ENCODE assay signal across 8 cellular contexts in genomic region chr1:223129229-223129851, GRCh38. TPM values are rescaled to one million over a fixed set of nuclear protein-coding genes. Genes with fewer than 3 reads are reported as not detected.
A peak's percentile ranks its signal among the peaks of the same experiment; 100 is the strongest.
DNase-seq lines count a peak whose midpoint lies in the region; ATAC-seq, FAIRE-seq and TF ChIP-seq lines count a peak whose summit lies in the region.

No MANE protein-coding gene starts in this region.

- H3K27ac Mint-ChIP-seq in activated naive CD8-positive, alpha-beta T cell treated with anti-CD3 and anti-CD28 coated beads for 36 hours, result no peak overlapping the region

- H3K4me3 ChIP-seq in RWPE2 (ENCODE audit: severe bottlenecking) (no peak overlapping the region), left ventricle myocardium inferior (peak overlapping the region; percentile 36), retinal pigment epithelial cell (ENCODE audit: low read length) (peak overlapping the region; percentile 39)

- no peaks in the 10 kb centered on the region for H3K4me1 ChIP-seq in RWPE2 (ENCODE audit: insufficient read depth, poor library complexity, severe bottlenecking)
- peaks cover 21% of the 10 kb centered on the region for H3K4me1 ChIP-seq in left ventricle myocardium inferior

- no peaks in the 10 kb centered on the region for H3K36me3 Mint-ChIP-seq in activated naive CD8-positive, alpha-beta T cell treated with anti-CD3 and anti-CD28 coated beads for 36 hours

- peaks cover 23% of the 10 kb centered on the region for H3K27me3 Mint-ChIP-seq in activated naive CD8-positive, alpha-beta T cell treated with anti-CD3 and anti-CD28 coated beads for 36 hours

- H3K4me1 Mint-ChIP-seq in activated naive CD8-positive, alpha-beta T cell treated with anti-CD3 and anti-CD28 coated beads for 36 hours, result peaks cover 10% of the 10 kb centered on the region

- H3K27me3 ChIP-seq in RWPE2 (ENCODE audit: insufficient read depth, poor library complexity, severe bottlenecking) (no peaks in the 10 kb centered on the region), left ventricle myocardium inferior (ENCODE audit: low read depth) (peaks cover 5% of the 10 kb centered on the region)

- H3K36me3 ChIP-seq in RWPE2 (ENCODE audit: low read depth), result no peaks in the 10 kb centered on the region
- H3K36me3 ChIP-seq in left ventricle myocardium inferior, result no peaks in the 10 kb centered on the region

- DNase-seq in H54 (ENCODE audit: insufficient read length, low spot score), result peak; percentile 43
- DNase-seq in RWPE2 (ENCODE audit: low spot score), result no peak
- peak; percentile 70 for DNase-seq in activated naive CD8-positive, alpha-beta T cell treated with anti-CD3 and anti-CD28 coated beads for 36 hours
- DNase-seq in left ventricle myocardium inferior, result peak; percentile 80
- no peak for DNase-seq in retinal pigment epithelial cell (ENCODE audit: low read depth)
- DNase-seq in NCI-H446 treated with DMSO at 0.1 percent for 48 hours (lab: John Stamatoyannopoulos, UW), result no peak
- DNase-seq in SIG-M5 treated with dmso at 0.1 percent for 504 hours (lab: John Stamatoyannopoulos, UW; ENCODE audit: unreplicated experiment), result no peak

- ATAC-seq in RWPE2 (ENCODE audit: low read depth), result peak; percentile 50; the same call in 1 of the 3 replicates

- H3K9me3 Mint-ChIP-seq in activated naive CD8-positive, alpha-beta T cell treated with anti-CD3 and anti-CD28 coated beads for 36 hours, result no peaks in the 10 kb centered on the region

- H3K9me3 ChIP-seq in RWPE2 (ENCODE audit: severe bottlenecking) (no peaks in the 10 kb centered on the region), left ventricle myocardium inferior (replicated peaks) (no peaks in the 10 kb centered on the region)

- no peak overlapping the region for H3K4me3 Mint-ChIP-seq in activated naive CD8-positive, alpha-beta T cell treated with anti-CD3 and anti-CD28 coated beads for 36 hours

- TF ChIP-seq POLR2A in H54 (IDR thresholded peaks at IDR 0.05; ENCODE audit: low read depth, low read length), result no peak

- FAIRE-seq in H54 (lab: Jason Lieb, UNC), result no peak

- intact Hi-C loops in left ventricle myocardium inferior (cut with micrococcal nuclease), result no loop called here

- peak; percentile 99 for TF ChIP-seq CTCF in C4-2B (conservative IDR thresholded peaks at IDR 0.05)
- peak; percentile 66 for TF ChIP-seq CTCF in RWPE2 (IDR thresholded peaks at IDR 0.05; ENCODE audit: poor library complexity, severe bottlenecking)
- peak; percentile 92 for TF ChIP-seq CTCF in left ventricle myocardium inferior (IDR thresholded peaks at IDR 0.05; ENCODE audit: borderline replicate concordance)
- TF ChIP-seq CTCF in retinal pigment epithelial cell (conservative IDR thresholded peaks at IDR 0.05; ENCODE audit: low read depth, low read length), result peak; percentile 86

- H3K27ac ChIP-seq in C4-2B (no peak overlapping the region; the same call in 1 of the 2 replicates), RWPE2 (ENCODE audit: poor library complexity, severe bottlenecking) (no peak overlapping the region), left ventricle myocardium inferior (replicated peaks) (no peak overlapping the region)

RNA-seq across cellular contexts. Expression of gene TLR5, which starts 13.7 kb away (rescaled TPM):
- total RNA-seq in activated naive CD8-positive, alpha-beta T cell treated with anti-CD3 and anti-CD28 coated beads for 36 hours, result under 1 TPM; 0.19 to 0.38 TPM
- 2.3 TPM for total RNA-seq in left ventricle myocardium inferior

Comparison
In these comparisons a context has a peak if more than half of its experiments do, and no peak if none do; other contexts are left out.
1. DNase-seq: peak in H54 (single experiment), activated naive CD8-positive, alpha-beta T cell treated with anti-CD3 and anti-CD28 coated beads for 36 hours (single experiment) and left ventricle myocardium inferior (single experiment); none in RWPE2 (single experiment), retinal pigment epithelial cell (single experiment), NCI-H446 treated with DMSO at 0.1 percent for 48 hours (single experiment) and SIG-M5 treated with dmso at 0.1 percent for 504 hours (single experiment).
2. Peak in every context shown above with its lines, with median percentiles within 50 percentile points of each other: CTCF ChIP-seq.